In genomic region chr13:45119469-45119989, GRCh38 we compare ENCODE assay signal across 8 cellular contexts. TPM values are rescaled to one million over a fixed set of nuclear protein-coding genes. Genes with fewer than 3 reads are reported as not detected.
DNase-seq lines count a peak whose midpoint lies in the region; ATAC-seq and TF ChIP-seq lines count a peak whose summit lies in the region.

No MANE protein-coding gene starts in this region.

- H3K9me3 ChIP-seq in HUES6 (ENCODE audit: control insufficient read depth, insufficient read depth, low read depth, low read length): no peaks in the 10 kb centered on the region

- H3K36me3 ChIP-seq in ACC112 (ENCODE audit: insufficient read depth, low read length) (no peaks in the 10 kb centered on the region), HUES6 (ENCODE audit: control insufficient read depth, insufficient read depth, low read length) (no peaks in the 10 kb centered on the region)

- H3K27me3 Mint-ChIP-seq in activated B cell treated with CpG ODN at 0.5 μM for 24 hours: no peaks in the 10 kb centered on the region

- TF ChIP-seq CTCF in activated B cell treated with CpG ODN at 0.5 μM for 24 hours (IDR thresholded peaks at IDR 0.05): no peak
- no peak for TF ChIP-seq CTCF in coronary artery (IDR thresholded peaks at IDR 0.05)

- intact Hi-C loops in activated B cell treated with CpG ODN at 0.5 μM for 24 hours (cut with micrococcal nuclease): loop anchor here (1.0 kb wide), 1 partner anchor 345 kb away; the partner anchor contains the start of gene COG3

- peak overlapping the region; percentile 62 for H3K27ac ChIP-seq in ACC112 (ENCODE audit: low read depth, low read length)
- no peak overlapping the region for H3K27ac ChIP-seq in HUES6 (ENCODE audit: low read depth, low read length)
- H3K27ac ChIP-seq in coronary artery: peak overlapping the region; percentile 63 to 79

- POLR2A ChIA-PET in activated B cell treated with CpG ODN at 0.5 μM for 24 hours (lab: Charles Lee): interaction anchor here (1.0 to 1.8 kb wide), 3 partner anchors 11 to 222 kb away, joined by 3 to 4 read pairs (median 4); partner anchors contain the start of gene TPT1

- H3K79me2 ChIP-seq in ACC112 (ENCODE audit: control insufficient read depth, insufficient read depth, low read length, unreplicated experiment): peaks cover 39% of the 10 kb centered on the region

- H3K27ac Mint-ChIP-seq in activated B cell treated with CpG ODN at 0.5 μM for 24 hours: no peak overlapping the region

- peak overlapping the region; percentile 89 for H3K4me3 ChIP-seq in ACC112 (ENCODE audit: low read depth, low read length)
- peak overlapping the region; percentile 84 for H3K4me3 ChIP-seq in HUES6 (ENCODE audit: low read depth, low read length)
- H3K4me3 ChIP-seq in coronary artery: peak overlapping the region; percentile 88

- H3K27me3 ChIP-seq in ACC112 (ENCODE audit: insufficient read depth, low read length) (no peaks in the 10 kb centered on the region), HUES6 (ENCODE audit: control insufficient read depth, insufficient read depth, low read length) (no peaks in the 10 kb centered on the region)

- H3K4me1 ChIP-seq in ACC112 (ENCODE audit: control insufficient read depth, insufficient read depth, low read length, unreplicated experiment) (peaks cover 7% of the 10 kb centered on the region), HUES6 (ENCODE audit: control insufficient read depth, insufficient read depth, low read length) (peaks cover 10% of the 10 kb centered on the region; the same call in 1 of the 2 replicates)

- no peak overlapping the region for H3K4me3 Mint-ChIP-seq in activated B cell treated with CpG ODN at 0.5 μM for 24 hours

- ATAC-seq in GM19025 (IDR thresholded peaks at IDR 0.05; ENCODE audit: low read depth, unreplicated experiment) (peak; percentile 18), activated B cell treated with CpG ODN at 0.5 μM for 24 hours (ENCODE audit: low read depth) (peak; percentile 66), GM18870 (IDR thresholded peaks at IDR 0.05; ENCODE audit: unreplicated experiment) (no peak)

- DNase-seq in activated B cell treated with CpG ODN at 0.5 μM for 24 hours (peak; percentile 16), coronary artery (ENCODE audit: low spot score) (no peak), midbrain (lab: John Stamatoyannopoulos, UW) (peak; percentile 59)
- DNase-seq in stimulated activated naive CD4-positive, alpha-beta T cell (lab: John Stamatoyannopoulos, UW): peak; percentile 57 to 82 (median 75)

- H3K36me3 Mint-ChIP-seq in activated B cell treated with CpG ODN at 0.5 μM for 24 hours (ENCODE audit: low read depth): peaks cover 5% of the 10 kb centered on the region

- H3K9me3 Mint-ChIP-seq in activated B cell treated with CpG ODN at 0.5 μM for 24 hours: no peaks in the 10 kb centered on the region

- peaks cover 9% of the 10 kb centered on the region for H3K4me1 Mint-ChIP-seq in activated B cell treated with CpG ODN at 0.5 μM for 24 hours

- peak overlapping the region; percentile 96 for H3K9ac ChIP-seq in HUES6 (ENCODE audit: low read length)

- CTCF ChIA-PET in activated B cell treated with CpG ODN at 0.5 μM for 24 hours (lab: Charles Lee): interaction anchor here (0.6 kb wide), 1 partner anchor 1041 kb away, joined by 3 read pairs; no protein-coding TSS in a partner anchor

- H2AFZ ChIP-seq in ACC112 (ENCODE audit: low read length, unreplicated experiment): peak overlapping the region; percentile 98

RNA-seq across cellular contexts. Expression of gene GTF2F2, which starts 0.8 kb away (rescaled TPM):
- 19.4 and 19.8 TPM in 2 replicates for total RNA-seq in activated B cell treated with CpG ODN at 0.5 μM for 24 hours
